27 cellular contexts compared by ENCODE assay signal in the genomic region with DNA sequence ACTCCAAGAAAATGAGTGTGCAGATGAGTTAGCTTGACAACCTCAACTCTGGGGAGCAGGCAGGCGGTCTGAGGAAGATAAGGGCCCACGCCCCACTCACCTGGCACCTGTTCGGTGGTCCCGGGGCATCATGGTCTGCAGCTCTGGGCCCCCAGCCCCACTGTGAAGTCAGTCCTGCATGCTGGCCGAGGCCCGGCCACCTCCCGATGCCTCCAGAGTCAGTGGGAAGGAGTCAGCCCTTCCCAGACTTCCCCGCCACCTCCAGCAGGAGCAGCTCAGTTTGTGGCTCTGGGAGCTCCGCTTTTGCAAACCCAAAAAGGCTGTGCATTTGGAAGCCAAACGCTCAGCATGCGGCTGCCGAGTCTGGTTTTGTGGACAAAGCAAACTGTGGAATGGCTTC.
"Had no signal": no experiment of that assay in that cellular context is flagged by ENCODE, and none has a peak within 500 bp of the region (broad histone marks: within the 10 kb centered on the region; RNA-seq: fewer than 3 reads in every experiment).

No MANE protein-coding gene starts in this region.

- DNase-seq: activated B cell treated with CpG ODN at 0.5 μM for 24 hours; activated CD4-positive, alpha-beta T cell treated with anti-CD3 and anti-CD28 coated beads for 48 hours; activated CD4-positive, alpha-beta T cell treated with anti-CD3 and anti-CD28 coated beads, Interleukin-2, amount 50 U/mL, for 1 hour; activated CD4-positive, alpha-beta T cell treated with anti-CD3 and anti-CD28 coated beads, Interleukin-2, amount 50 U/mL, for 48 hours; activated CD8-positive, alpha-beta memory T cell treated with anti-CD3 and anti-CD28 coated beads for 24 hours; activated CD8-positive, alpha-beta T cell treated with anti-CD3 and anti-CD28 coated beads for 36 hours; activated effector memory CD4-positive, alpha-beta T cell treated with Interleukin-2 at 50 U/mL for 16 hours; activated gamma-delta T cell treated with Interleukin-2 at 50 U/mL for 16 hours; activated naive CD4-positive, alpha-beta T cell treated with anti-CD3 and anti-CD28 coated beads, Interleukin-2, amount 50 U/mL, for 16 hours; activated naive CD4-positive, alpha-beta T cell treated with Interleukin-2 at 50 U/mL for 16 hours; activated T-cell treated with anti-CD3 and anti-CD28 coated beads, Interleukin-2, amount 50 U/mL, for 4 hours; amniotic stem cell; anterior cingulate cortex; body of pancreas; caudate nucleus; cerebellar nuclear complex; colonic mucosa; effector CD8-positive, alpha-beta T cell; foreskin fibroblast; glutamatergic neuron; T1000; WERI-Rb-1 had no signal

- H3K27me3 Mint-ChIP-seq: activated B cell treated with CpG ODN at 0.5 μM for 24 hours; activated CD8-positive, alpha-beta T cell treated with anti-CD3 and anti-CD28 coated beads for 36 hours; activated naive CD8-positive, alpha-beta T cell; activated T-helper 17 cell treated with anti-CD3 and anti-CD28 coated beads, Interleukin-2, amount 50 U/mL, for 72 hours had no signal

- ATAC-seq: activated CD4-positive, CD25-positive, alpha-beta regulatory T cell treated with anti-CD3 and anti-CD28 coated beads, Interleukin-2, amount 50 U/mL, for 24 hours; activated CD8-positive, alpha-beta T cell treated with anti-CD3 and anti-CD28 coated beads for 36 hours; activated T-cell treated with anti-CD3 and anti-CD28 coated beads, Interleukin-2, amount 50 U/mL, for 4 hours; activated T-helper 17 cell treated with anti-CD3 and anti-CD28 coated beads, Interleukin-2, amount 50 U/mL, for 72 hours; body of pancreas; esophagus mucosa had no signal

- H3K9me3 Mint-ChIP-seq: activated B cell treated with CpG ODN at 0.5 μM for 24 hours; activated CD8-positive, alpha-beta T cell treated with anti-CD3 and anti-CD28 coated beads for 36 hours; activated T-cell treated with anti-CD3 and anti-CD28 coated beads, Interleukin-2, amount 50 U/mL, for 4 hours; activated T-helper 17 cell treated with anti-CD3 and anti-CD28 coated beads, Interleukin-2, amount 50 U/mL, for 72 hours had no signal

- H3K27me3 ChIP-seq: body of pancreas, colonic mucosa had no signal

- FAIRE-seq: frontal cortex had no signal

- H3K4me3 Mint-ChIP-seq: activated B cell treated with CpG ODN at 0.5 μM for 24 hours; activated CD8-positive, alpha-beta T cell treated with anti-CD3 and anti-CD28 coated beads for 36 hours; activated naive CD8-positive, alpha-beta T cell; activated T-cell treated with anti-CD3 and anti-CD28 coated beads, Interleukin-2, amount 50 U/mL, for 4 hours; activated T-helper 17 cell treated with anti-CD3 and anti-CD28 coated beads, Interleukin-2, amount 50 U/mL, for 72 hours had no signal

- H3K36me3 ChIP-seq: colonic mucosa, WERI-Rb-1 had no signal

- H3K4me1 ChIP-seq: colonic mucosa had no signal

- H3K27ac Mint-ChIP-seq: activated B cell treated with CpG ODN at 0.5 μM for 24 hours; activated CD8-positive, alpha-beta T cell treated with anti-CD3 and anti-CD28 coated beads for 36 hours; activated naive CD8-positive, alpha-beta T cell; activated T-helper 17 cell treated with anti-CD3 and anti-CD28 coated beads, Interleukin-2, amount 50 U/mL, for 72 hours had no signal

- H3K4me1 Mint-ChIP-seq: activated B cell treated with CpG ODN at 0.5 μM for 24 hours; activated T-helper 17 cell treated with anti-CD3 and anti-CD28 coated beads, Interleukin-2, amount 50 U/mL, for 72 hours had no signal

- H3K27ac ChIP-seq: body of pancreas, colonic mucosa, WERI-Rb-1 had no signal

- H3K4me3 ChIP-seq: body of pancreas, colonic mucosa had no signal

- H3K9me3 ChIP-seq: body of pancreas, colonic mucosa had no signal
